In the genomic region with DNA sequence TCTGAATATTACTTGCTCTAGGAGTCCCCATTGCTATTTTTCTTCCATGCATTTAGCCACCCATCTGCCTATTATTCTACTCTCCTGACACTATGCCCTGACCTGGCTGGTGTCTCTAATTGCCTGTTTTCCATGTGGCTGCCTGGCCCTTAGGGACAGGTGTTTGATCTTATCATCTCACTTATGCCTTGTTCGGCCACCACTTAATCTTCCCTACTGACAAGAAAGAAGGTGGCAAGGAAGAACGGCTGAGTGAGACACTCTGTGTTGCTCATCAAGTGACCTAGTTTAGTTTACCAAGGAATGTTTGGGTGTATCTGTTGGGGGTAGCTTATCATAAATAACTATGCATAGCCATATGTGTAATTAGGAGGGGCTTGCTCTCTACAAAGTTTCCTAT, we compare ENCODE assay signal across 16 cellular contexts. TPM values are rescaled to one million over a fixed set of nuclear protein-coding genes. Genes with fewer than 3 reads are reported as not detected.
DNase-seq lines count a peak whose midpoint lies in the region; ATAC-seq and TF ChIP-seq lines count a peak whose summit lies in the region.
"Had no signal": no experiment of that assay in that cellular context is flagged by ENCODE, and none has a peak within 500 bp of the region (broad histone marks: within the 10 kb centered on the region; RNA-seq: fewer than 3 reads in every experiment).

No MANE protein-coding gene starts in this region.

- peaks cover 10% of the 10 kb centered on the region; the same call in 2 of the 3 replicates for H3K4me1 Mint-ChIP-seq in GM23338

- no peak overlapping the region for H3K27ac ChIP-seq in GM23338 (ENCODE audit: low read depth)
- no peak overlapping the region for H3K27ac ChIP-seq in mesendoderm (ENCODE audit: low read depth, low read length)
- H3K27ac ChIP-seq: coronary artery, left ventricle myocardium inferior had no signal

- no peak for TF ChIP-seq CTCF in GM23338 (conservative IDR thresholded peaks at IDR 0.05; ENCODE audit: low read depth in 2 of 2)

- no peak overlapping the region for H3K4ac ChIP-seq in mesendoderm (ENCODE audit: low read depth, low read length)

- no peak overlapping the region for H2BK5ac ChIP-seq in mesendoderm (ENCODE audit: low read length)

- H2AK5ac ChIP-seq in mesendoderm (ENCODE audit: low read length), result no peak overlapping the region

- no peaks in the 10 kb centered on the region for H3K79me2 ChIP-seq in GM23338 (replicated peaks; ENCODE audit: insufficient read depth)
- H3K79me2 ChIP-seq in mesendoderm (ENCODE audit: control insufficient read depth, insufficient read depth, low read length), result no peaks in the 10 kb centered on the region

- no peak overlapping the region for H2BK15ac ChIP-seq in mesendoderm (replicated peaks; ENCODE audit: low read depth)

- no CpG with 5 or more reads among the region's 2 CpGs for WGBS in mesendoderm (ENCODE audit: extremely low coverage, insufficient coverage, low lambda C conversion rate)

- no peaks in the 10 kb centered on the region for H3F3A ChIP-seq in GM23338 (replicated peaks; ENCODE audit: low read depth)

- peak overlapping the region; percentile 66; the same call in 1 of the 2 replicates for H2AFZ ChIP-seq in GM23338

- peaks cover 2% of the 10 kb centered on the region for H3K27me3 Mint-ChIP-seq in GM23338 (ENCODE audit: insufficient read depth, low read depth, poor library complexity)

- peak; percentile 59 for DNase-seq in DMS53 (lab: John Stamatoyannopoulos, UW)
- no peak for DNase-seq in GM23338 (ENCODE audit: low spot score)
- peak; percentile 98 for DNase-seq in SK-N-DZ (ENCODE audit: low spot score)
- peak; percentile 55 for DNase-seq in mesendoderm
- no peak for DNase-seq in GM19238 (ENCODE audit: insufficient read length, low spot score)
- DNase-seq in C1 segment of cervical spinal cord (lab: John Stamatoyannopoulos, UW), result no peak
- no peak for DNase-seq in activated CD4-positive, CD25-positive, alpha-beta regulatory T cell treated with anti-CD3 and anti-CD28 coated beads, Interleukin-2, amount 50 U/mL, for 72 hours
- DNase-seq: activated naive CD4-positive, alpha-beta T cell treated with anti-CD3 and anti-CD28 coated beads, Interleukin-2, amount 10 ng/mL, durations not matched to agents 7 days and 5 days; AML-193; Calu3; KG1; left ventricle myocardium inferior; NCI-H1092 had no signal

- no peak overlapping the region; the same call in 1 of the 2 replicates for H3K27ac Mint-ChIP-seq in GM23338
- H3K27ac Mint-ChIP-seq: activated naive CD4-positive, alpha-beta T cell treated with anti-CD3 and anti-CD28 coated beads, Interleukin-2, amount 10 ng/mL, durations not matched to agents 7 days and 5 days had no signal

- H3K4me3 Mint-ChIP-seq in GM23338, result no peak overlapping the region
- H3K4me3 Mint-ChIP-seq: activated naive CD4-positive, alpha-beta T cell treated with anti-CD3 and anti-CD28 coated beads, Interleukin-2, amount 10 ng/mL, durations not matched to agents 7 days and 5 days had no signal

- H3K23ac ChIP-seq in mesendoderm (ENCODE audit: low read length), result no peak overlapping the region

- ATAC-seq in GM23338, result no peak
- no peak for ATAC-seq in GM19324 (IDR thresholded peaks at IDR 0.05; ENCODE audit: low FRiP score, unreplicated experiment)

- H3K36me3 ChIP-seq in GM23338 (ENCODE audit: insufficient read depth) (no peaks in the 10 kb centered on the region), mesendoderm (ENCODE audit: control insufficient read depth, insufficient read depth, low read length) (no peaks in the 10 kb centered on the region)
- H3K36me3 ChIP-seq: left ventricle myocardium inferior had no signal

- H3K36me3 Mint-ChIP-seq in GM23338 (ENCODE audit: low read depth), result no peaks in the 10 kb centered on the region; the same call in 2 of the 3 replicates
- H3K36me3 Mint-ChIP-seq: activated naive CD4-positive, alpha-beta T cell treated with anti-CD3 and anti-CD28 coated beads, Interleukin-2, amount 10 ng/mL, durations not matched to agents 7 days and 5 days had no signal

- no peak overlapping the region for H3K9ac ChIP-seq in mesendoderm (ENCODE audit: low read length)

- H3K9me2 ChIP-seq in GM23338 (ENCODE audit: insufficient read depth), result no peaks in the 10 kb centered on the region

- H3K27me3 ChIP-seq in GM23338 (ENCODE audit: insufficient read depth) (no peaks in the 10 kb centered on the region), mesendoderm (ENCODE audit: insufficient read depth, low read length, poor library complexity) (no peaks in the 10 kb centered on the region)

- peaks cover 20% of the 10 kb centered on the region; the same call in 1 of the 2 replicates for H3K4me1 ChIP-seq in GM23338 (ENCODE audit: insufficient read depth)
- peaks cover 4% of the 10 kb centered on the region for H3K4me1 ChIP-seq in mesendoderm (ENCODE audit: control insufficient read depth, low read depth, low read length)

- no peak overlapping the region for H4K5ac ChIP-seq in mesendoderm (ENCODE audit: low read length)

- no peak overlapping the region for H3K4me2 ChIP-seq in GM23338
- no peak overlapping the region for H3K4me2 ChIP-seq in mesendoderm (ENCODE audit: low read length)

- H3K18ac ChIP-seq in mesendoderm (ENCODE audit: low read length), result no peak overlapping the region

- H2BK120ac ChIP-seq in mesendoderm (ENCODE audit: low read depth, low read length), result no peak overlapping the region

- no peaks in the 10 kb centered on the region for H4K20me1 ChIP-seq in GM23338 (replicated peaks; ENCODE audit: insufficient read depth)

- no peaks in the 10 kb centered on the region for H3K79me1 ChIP-seq in mesendoderm (ENCODE audit: low read length)

- no peak overlapping the region for H4K8ac ChIP-seq in mesendoderm (ENCODE audit: low read depth, low read length)

- no peak overlapping the region for H3K4me3 ChIP-seq in GM23338
- H3K4me3 ChIP-seq in mesendoderm (ENCODE audit: low read length), result no peak overlapping the region
- H3K4me3 ChIP-seq: coronary artery, left ventricle myocardium inferior, skin epidermis had no signal

- no peak overlapping the region for H3K56ac ChIP-seq in mesendoderm (ENCODE audit: low read length)

- no peaks in the 10 kb centered on the region for H3K9me3 Mint-ChIP-seq in GM23338
- H3K9me3 Mint-ChIP-seq: activated naive CD4-positive, alpha-beta T cell treated with anti-CD3 and anti-CD28 coated beads, Interleukin-2, amount 10 ng/mL, durations not matched to agents 7 days and 5 days had no signal

TF ChIP-seq in GM23338, 12 proteins besides CTCF, POLR2A, EP300 and RAD21 (continues in another document):
- TF ChIP-seq EZH2phosphoT487 (IDR thresholded peaks at IDR 0.05; ENCODE audit: unreplicated experiment), result no peak
- TF ChIP-seq, protein P1, sequence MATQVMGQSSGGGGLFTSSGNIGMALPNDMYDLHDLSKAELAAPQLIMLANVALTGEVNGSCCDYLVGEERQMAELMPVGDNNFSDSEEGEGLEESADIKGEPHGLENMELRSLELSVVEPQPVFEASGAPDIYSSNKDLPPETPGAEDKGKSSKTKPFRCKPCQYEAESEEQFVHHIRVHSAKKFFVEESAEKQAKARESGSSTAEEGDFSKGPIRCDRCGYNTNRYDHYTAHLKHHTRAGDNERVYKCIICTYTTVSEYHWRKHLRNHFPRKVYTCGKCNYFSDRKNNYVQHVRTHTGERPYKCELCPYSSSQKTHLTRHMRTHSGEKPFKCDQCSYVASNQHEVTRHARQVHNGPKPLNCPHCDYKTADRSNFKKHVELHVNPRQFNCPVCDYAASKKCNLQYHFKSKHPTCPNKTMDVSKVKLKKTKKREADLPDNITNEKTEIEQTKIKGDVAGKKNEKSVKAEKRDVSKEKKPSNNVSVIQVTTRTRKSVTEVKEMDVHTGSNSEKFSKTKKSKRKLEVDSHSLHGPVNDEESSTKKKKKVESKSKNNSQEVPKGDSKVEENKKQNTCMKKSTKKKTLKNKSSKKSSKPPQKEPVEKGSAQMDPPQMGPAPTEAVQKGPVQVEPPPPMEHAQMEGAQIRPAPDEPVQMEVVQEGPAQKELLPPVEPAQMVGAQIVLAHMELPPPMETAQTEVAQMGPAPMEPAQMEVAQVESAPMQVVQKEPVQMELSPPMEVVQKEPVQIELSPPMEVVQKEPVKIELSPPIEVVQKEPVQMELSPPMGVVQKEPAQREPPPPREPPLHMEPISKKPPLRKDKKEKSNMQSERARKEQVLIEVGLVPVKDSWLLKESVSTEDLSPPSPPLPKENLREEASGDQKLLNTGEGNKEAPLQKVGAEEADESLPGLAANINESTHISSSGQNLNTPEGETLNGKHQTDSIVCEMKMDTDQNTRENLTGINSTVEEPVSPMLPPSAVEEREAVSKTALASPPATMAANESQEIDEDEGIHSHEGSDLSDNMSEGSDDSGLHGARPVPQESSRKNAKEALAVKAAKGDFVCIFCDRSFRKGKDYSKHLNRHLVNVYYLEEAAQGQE (IDR thresholded peaks at IDR 0.05; ENCODE audit: unreplicated experiment), result no peak
- TF ChIP-seq POLR2AphosphoS5 (IDR thresholded peaks at IDR 0.05; ENCODE audit: low read depth), result no peak
- no peak for TF ChIP-seq STAT1 (IDR thresholded peaks at IDR 0.05; ENCODE audit: unreplicated experiment)
- TF ChIP-seq NANOG (IDR thresholded peaks at IDR 0.05; ENCODE audit: borderline replicate concordance), result no peak
- no peak for TF ChIP-seq ZNF114 (CRISPR knock-in tag; IDR thresholded peaks at IDR 0.05)
- TF ChIP-seq ETS1 (IDR thresholded peaks at IDR 0.05), result no peak

RNA-seq across cellular contexts. Expression of gene RAPH1, which starts 50.4 kb away (rescaled TPM):
- total RNA-seq in GM23338 (2014; rRNA removed; shearing (Covaris generic)), result 36.2 and 39.1 TPM in 2 replicates
- 5.0 and 6.6 TPM in 2 replicates for polyA plus RNA-seq in GM23338 (2016; fragmentation: Nextera tagmentation; extraction: Ambion mirVana)
- polyA plus RNA-seq in SK-N-DZ (2014; cell fraction: cytosol; rRNA removed), result 7.7 and 9.2 TPM in 2 replicates
- polyA plus RNA-seq in SK-N-DZ (2014; cell fraction: nucleus; rRNA removed), result 6.4 and 11.2 TPM in 2 replicates
- polyA plus RNA-seq in mesendoderm (2013, experiment 1 of 2), result 17.7 TPM
- polyA plus RNA-seq in mesendoderm (2013, experiment 2 of 2), result 19.0 TPM

Comparison
In these comparisons a context has a peak if more than half of its experiments do, and no peak if none do; other contexts are left out.
1. DNase-seq: peak in DMS53 (single experiment), SK-N-DZ (single experiment) and mesendoderm (single experiment); none in GM23338 (single experiment), GM19238 (single experiment), C1 segment of cervical spinal cord (0 of 14) and activated CD4-positive, CD25-positive, alpha-beta regulatory T cell treated with anti-CD3 and anti-CD28 coated beads, Interleukin-2, amount 50 U/mL, for 72 hours (single experiment).